Comparison of ENCODE assay signal across 8 cellular contexts in genomic region chr12:64256166-64256800, GRCh38. TPM values are rescaled to one million over a fixed set of nuclear protein-coding genes. Genes with fewer than 3 reads are reported as not detected.
DNase-seq lines count a peak whose midpoint lies in the region; ATAC-seq and TF ChIP-seq lines count a peak whose summit lies in the region.

No MANE protein-coding gene starts in this region.

- no peak overlapping the region for H3K4me3 Mint-ChIP-seq in nephron

- no peaks in the 10 kb centered on the region for H3K27me3 ChIP-seq in Peyer's patch

- no peak overlapping the region for H3K4me3 ChIP-seq in LNCaP clone FGC (ENCODE audit: low read depth, low read length)
- H3K4me3 ChIP-seq in Peyer's patch = no peak overlapping the region
- H3K4me3 ChIP-seq in epithelial cell of proximal tubule (ENCODE audit: low read depth, low read length) = peak overlapping the region; percentile 12

- H3K4me1 Mint-ChIP-seq in nephron = no peaks in the 10 kb centered on the region

- H3K27ac ChIP-seq in Peyer's patch = no peak overlapping the region

- ATAC-seq in HG02623 (IDR thresholded peaks at IDR 0.05; ENCODE audit: unreplicated experiment) = no peak
- no peak for ATAC-seq in GM19452 (IDR thresholded peaks at IDR 0.05; ENCODE audit: unreplicated experiment)

- H3K9me3 ChIP-seq in Peyer's patch = no peaks in the 10 kb centered on the region

- no peaks in the 10 kb centered on the region for H3K36me3 Mint-ChIP-seq in nephron (ENCODE audit: low read depth)

- H3K4me1 ChIP-seq in Peyer's patch = no peaks in the 10 kb centered on the region

- no peak overlapping the region for H3K27ac Mint-ChIP-seq in nephron

- H3K36me3 ChIP-seq in Peyer's patch = no peaks in the 10 kb centered on the region

- H3K27me3 Mint-ChIP-seq in nephron (ENCODE audit: low read depth) = peaks cover 3% of the 10 kb centered on the region

- H3K9me3 Mint-ChIP-seq in nephron = no peaks in the 10 kb centered on the region

- DNase-seq in ELR (ENCODE audit: low read depth) (peak; percentile 86), LNCaP clone FGC (ENCODE audit: low read depth) (peak; percentile 30), Peyer's patch (no peak), epithelial cell of proximal tubule (ENCODE audit: low read depth) (no peak), ureter (ENCODE audit: low spot score) (no peak)

- peak; percentile 55 for TF ChIP-seq CTCF in LNCaP clone FGC (IDR thresholded peaks at IDR 0.05; ENCODE audit: control insufficient read depth, extremely low read depth, insufficient read depth)
- peak in 5 of 6 experiments; percentile 68 to 85 (median 70) for TF ChIP-seq CTCF in Peyer's patch (IDR thresholded peaks at IDR 0.05)
- TF ChIP-seq CTCF in epithelial cell of proximal tubule (conservative IDR thresholded peaks at IDR 0.05; ENCODE audit: low read depth, low read length) = peak; percentile 73
- peak; percentile 66 to 87 (median 83) for TF ChIP-seq CTCF in nephron (IDR thresholded peaks at IDR 0.05; ENCODE audit: unreplicated experiment in 3 of 3)

- no peak for TF ChIP-seq POLR2A in Peyer's patch (IDR thresholded peaks at IDR 0.05)

RNA-seq across cellular contexts. Expression of gene KICS2, which starts 34.2 kb away (rescaled TPM):
- 10 to 100 TPM in 1 of 4 donors, 1 to 10 TPM in 3; 1.6 to 21.3 (median 9.6) TPM for total RNA-seq in Peyer's patch
- 4.8 and 5.5 TPM in 2 replicates for total RNA-seq in epithelial cell of proximal tubule
- total RNA-seq in ureter = 17.2 TPM

Comparison
In these comparisons a context has a peak if more than half of its experiments do, and no peak if none do; other contexts are left out.
1. DNase-seq: peak in ELR (single experiment) and LNCaP clone FGC (single experiment); none in Peyer's patch (0 of 3), epithelial cell of proximal tubule (single experiment) and ureter (single experiment).
2. Peak in every context shown above with its lines, with median percentiles within 50 percentile points of each other: CTCF ChIP-seq.